ENCODE assay signal across 2 cellular contexts in the genomic region with DNA sequence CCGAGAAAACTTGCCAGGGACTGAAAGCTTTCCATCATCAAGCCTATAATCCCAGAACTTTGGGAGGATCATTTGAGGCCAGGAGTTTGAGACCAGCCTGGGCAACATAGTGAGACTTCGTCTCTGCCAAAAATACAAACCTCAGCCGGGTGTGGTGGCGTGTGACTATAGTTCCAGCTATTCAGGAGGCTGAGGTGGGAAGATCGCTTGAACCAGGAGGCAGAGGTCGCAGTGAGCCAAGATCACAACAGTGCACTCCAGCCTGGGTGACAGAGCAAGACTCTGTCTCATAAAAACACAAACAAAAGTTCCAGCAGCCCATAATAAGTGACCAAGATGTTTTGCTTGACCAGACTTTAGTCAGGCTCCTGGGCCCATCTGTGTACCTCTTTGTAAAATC.
TF ChIP-seq lines count a peak whose summit lies in the region.

No MANE protein-coding gene starts in this region.

TF ChIP-seq in A549, 52 proteins besides CTCF, POLR2A, EP300 and RAD21 (continued from another document):
- TF ChIP-seq MAZ (IDR thresholded peaks at IDR 0.05; ENCODE audit: borderline replicate concordance, low read depth, low read length) (no peak), HEYL (CRISPR knock-in tag; IDR thresholded peaks at IDR 0.05) (no peak), FOSB (CRISPR knock-in tag; IDR thresholded peaks at IDR 0.05) (no peak), MAFK (IDR thresholded peaks at IDR 0.05; ENCODE audit: partially characterized antibody) (no peak), RFX5 (IDR thresholded peaks at IDR 0.05) (no peak), TP53 (CRISPR knock-in tag; IDR thresholded peaks at IDR 0.05) (no peak), HDAC2 (IDR thresholded peaks at IDR 0.05) (no peak), GATA3 (IDR thresholded peaks at IDR 0.05; ENCODE audit: borderline replicate concordance) (no peak), SMC3 (IDR thresholded peaks at IDR 0.05) (no peak), ZC3H11A (IDR thresholded peaks at IDR 0.05) (no peak)
- TF ChIP-seq, protein P1, sequence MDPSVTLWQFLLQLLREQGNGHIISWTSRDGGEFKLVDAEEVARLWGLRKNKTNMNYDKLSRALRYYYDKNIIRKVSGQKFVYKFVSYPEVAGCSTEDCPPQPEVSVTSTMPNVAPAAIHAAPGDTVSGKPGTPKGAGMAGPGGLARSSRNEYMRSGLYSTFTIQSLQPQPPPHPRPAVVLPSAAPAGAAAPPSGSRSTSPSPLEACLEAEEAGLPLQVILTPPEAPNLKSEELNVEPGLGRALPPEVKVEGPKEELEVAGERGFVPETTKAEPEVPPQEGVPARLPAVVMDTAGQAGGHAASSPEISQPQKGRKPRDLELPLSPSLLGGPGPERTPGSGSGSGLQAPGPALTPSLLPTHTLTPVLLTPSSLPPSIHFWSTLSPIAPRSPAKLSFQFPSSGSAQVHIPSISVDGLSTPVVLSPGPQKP (IDR thresholded peaks at IDR 0.05; ENCODE audit: low read depth, low read length), result no peak
- TF ChIP-seq, protein P2, sequence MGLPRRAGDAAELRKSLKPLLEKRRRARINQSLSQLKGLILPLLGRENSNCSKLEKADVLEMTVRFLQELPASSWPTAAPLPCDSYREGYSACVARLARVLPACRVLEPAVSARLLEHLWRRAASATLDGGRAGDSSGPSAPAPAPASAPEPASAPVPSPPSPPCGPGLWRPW (IDR thresholded peaks at IDR 0.05), result no peak

TF ChIP-seq in HCT116, 20 proteins besides CTCF, POLR2A, EP300 and RAD21 (continued from another document):
- TF ChIP-seq, protein P3, sequence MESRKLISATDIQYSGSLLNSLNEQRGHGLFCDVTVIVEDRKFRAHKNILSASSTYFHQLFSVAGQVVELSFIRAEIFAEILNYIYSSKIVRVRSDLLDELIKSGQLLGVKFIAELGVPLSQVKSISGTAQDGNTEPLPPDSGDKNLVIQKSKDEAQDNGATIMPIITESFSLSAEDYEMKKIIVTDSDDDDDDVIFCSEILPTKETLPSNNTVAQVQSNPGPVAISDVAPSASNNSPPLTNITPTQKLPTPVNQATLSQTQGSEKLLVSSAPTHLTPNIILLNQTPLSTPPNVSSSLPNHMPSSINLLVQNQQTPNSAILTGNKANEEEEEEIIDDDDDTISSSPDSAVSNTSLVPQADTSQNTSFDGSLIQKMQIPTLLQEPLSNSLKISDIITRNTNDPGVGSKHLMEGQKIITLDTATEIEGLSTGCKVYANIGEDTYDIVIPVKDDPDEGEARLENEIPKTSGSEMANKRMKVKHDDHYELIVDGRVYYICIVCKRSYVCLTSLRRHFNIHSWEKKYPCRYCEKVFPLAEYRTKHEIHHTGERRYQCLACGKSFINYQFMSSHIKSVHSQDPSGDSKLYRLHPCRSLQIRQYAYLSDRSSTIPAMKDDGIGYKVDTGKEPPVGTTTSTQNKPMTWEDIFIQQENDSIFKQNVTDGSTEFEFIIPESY (IDR thresholded peaks at IDR 0.05; ENCODE audit: extremely low read depth, insufficient replicate concordance, low read length), result no peak
- TF ChIP-seq CBX3 (IDR thresholded peaks at IDR 0.05; ENCODE audit: low read depth) (no peak), SP1 (IDR thresholded peaks at IDR 0.05; ENCODE audit: low read depth) (no peak), EZH2 (IDR thresholded peaks at IDR 0.05) (no peak), TCF7L2 (IDR thresholded peaks at IDR 0.05; ENCODE audit: borderline replicate concordance, extremely low read depth, insufficient read depth, insufficient read length) (no peak), EGR1 (IDR thresholded peaks at IDR 0.05; ENCODE audit: low read depth) (no peak), SIN3A (IDR thresholded peaks at IDR 0.05; ENCODE audit: low read depth) (no peak), SRF (IDR thresholded peaks at IDR 0.05; ENCODE audit: low read depth) (no peak), ZFX (IDR thresholded peaks at IDR 0.05) (no peak)
- TF ChIP-seq, protein P4, sequence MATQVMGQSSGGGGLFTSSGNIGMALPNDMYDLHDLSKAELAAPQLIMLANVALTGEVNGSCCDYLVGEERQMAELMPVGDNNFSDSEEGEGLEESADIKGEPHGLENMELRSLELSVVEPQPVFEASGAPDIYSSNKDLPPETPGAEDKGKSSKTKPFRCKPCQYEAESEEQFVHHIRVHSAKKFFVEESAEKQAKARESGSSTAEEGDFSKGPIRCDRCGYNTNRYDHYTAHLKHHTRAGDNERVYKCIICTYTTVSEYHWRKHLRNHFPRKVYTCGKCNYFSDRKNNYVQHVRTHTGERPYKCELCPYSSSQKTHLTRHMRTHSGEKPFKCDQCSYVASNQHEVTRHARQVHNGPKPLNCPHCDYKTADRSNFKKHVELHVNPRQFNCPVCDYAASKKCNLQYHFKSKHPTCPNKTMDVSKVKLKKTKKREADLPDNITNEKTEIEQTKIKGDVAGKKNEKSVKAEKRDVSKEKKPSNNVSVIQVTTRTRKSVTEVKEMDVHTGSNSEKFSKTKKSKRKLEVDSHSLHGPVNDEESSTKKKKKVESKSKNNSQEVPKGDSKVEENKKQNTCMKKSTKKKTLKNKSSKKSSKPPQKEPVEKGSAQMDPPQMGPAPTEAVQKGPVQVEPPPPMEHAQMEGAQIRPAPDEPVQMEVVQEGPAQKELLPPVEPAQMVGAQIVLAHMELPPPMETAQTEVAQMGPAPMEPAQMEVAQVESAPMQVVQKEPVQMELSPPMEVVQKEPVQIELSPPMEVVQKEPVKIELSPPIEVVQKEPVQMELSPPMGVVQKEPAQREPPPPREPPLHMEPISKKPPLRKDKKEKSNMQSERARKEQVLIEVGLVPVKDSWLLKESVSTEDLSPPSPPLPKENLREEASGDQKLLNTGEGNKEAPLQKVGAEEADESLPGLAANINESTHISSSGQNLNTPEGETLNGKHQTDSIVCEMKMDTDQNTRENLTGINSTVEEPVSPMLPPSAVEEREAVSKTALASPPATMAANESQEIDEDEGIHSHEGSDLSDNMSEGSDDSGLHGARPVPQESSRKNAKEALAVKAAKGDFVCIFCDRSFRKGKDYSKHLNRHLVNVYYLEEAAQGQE (IDR thresholded peaks at IDR 0.05; ENCODE audit: low read depth), result no peak
- TF ChIP-seq, protein P5, sequence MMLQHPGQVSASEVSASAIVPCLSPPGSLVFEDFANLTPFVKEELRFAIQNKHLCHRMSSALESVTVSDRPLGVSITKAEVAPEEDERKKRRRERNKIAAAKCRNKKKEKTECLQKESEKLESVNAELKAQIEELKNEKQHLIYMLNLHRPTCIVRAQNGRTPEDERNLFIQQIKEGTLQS (IDR thresholded peaks at IDR 0.05), result no peak
- TF ChIP-seq, protein P6, sequence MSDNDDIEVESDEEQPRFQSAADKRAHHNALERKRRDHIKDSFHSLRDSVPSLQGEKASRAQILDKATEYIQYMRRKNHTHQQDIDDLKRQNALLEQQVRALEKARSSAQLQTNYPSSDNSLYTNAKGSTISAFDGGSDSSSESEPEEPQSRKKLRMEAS (IDR thresholded peaks at IDR 0.05), result no peak
